In the genomic region with DNA sequence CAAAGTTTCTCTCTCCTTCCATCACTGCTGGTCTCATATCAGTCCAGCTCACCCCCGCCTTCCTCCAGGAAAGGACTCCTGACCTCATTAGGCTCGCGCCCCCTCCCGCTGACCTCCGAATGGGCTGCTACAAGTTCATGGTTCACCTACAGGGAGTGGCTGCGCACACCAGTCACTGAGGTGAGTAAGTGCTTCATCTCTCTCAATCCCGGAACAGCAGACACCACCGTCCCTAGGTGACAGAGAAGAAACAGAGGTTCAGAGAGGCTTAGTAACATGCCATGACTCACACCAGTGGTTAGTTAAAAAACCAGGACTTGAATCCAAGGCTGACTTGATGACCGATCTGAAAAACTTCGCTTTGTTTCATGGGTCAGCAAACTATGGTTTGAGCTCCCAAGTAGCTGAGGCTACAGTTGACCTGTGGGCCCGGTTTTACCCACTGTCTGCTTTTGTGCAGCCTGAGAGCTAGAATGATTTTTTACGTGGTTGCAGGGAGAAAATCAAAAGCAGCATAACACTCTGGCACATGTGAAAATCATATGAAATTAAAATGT, we compare ENCODE assay signal across 10 cellular contexts. TPM values are rescaled to one million over a fixed set of nuclear protein-coding genes. Genes with fewer than 3 reads are reported as not detected.
DNase-seq lines count a peak whose midpoint lies in the region; ATAC-seq and TF ChIP-seq lines count a peak whose summit lies in the region.
"Had no signal": no experiment of that assay in that cellular context is flagged by ENCODE, and none has a peak within 500 bp of the region (broad histone marks: within the 10 kb centered on the region; RNA-seq: fewer than 3 reads in every experiment).

No MANE protein-coding gene starts in this region.

- H3K4me3 Mint-ChIP-seq in activated T-helper 17 cell treated with anti-CD3 and anti-CD28 coated beads, Interleukin-2, amount 50 U/mL, for 72 hours, result peak overlapping the region; percentile 68
- no peak overlapping the region for H3K4me3 Mint-ChIP-seq in type B pancreatic cell

- H3K27ac ChIP-seq in left ventricle myocardium inferior (replicated peaks), result no peak overlapping the region

- H3K36me3 Mint-ChIP-seq in activated T-helper 17 cell treated with anti-CD3 and anti-CD28 coated beads, Interleukin-2, amount 50 U/mL, for 72 hours (ENCODE audit: low read depth), result peaks cover 6% of the 10 kb centered on the region
- peaks cover 8% of the 10 kb centered on the region for H3K36me3 Mint-ChIP-seq in type B pancreatic cell

- H3K36me3 ChIP-seq in left ventricle myocardium inferior, result no peaks in the 10 kb centered on the region

- H3K27ac Mint-ChIP-seq in activated T-helper 17 cell treated with anti-CD3 and anti-CD28 coated beads, Interleukin-2, amount 50 U/mL, for 72 hours, result peak overlapping the region; percentile 96
- H3K27ac Mint-ChIP-seq in type B pancreatic cell, result peak overlapping the region; percentile 83

- H3K4me1 ChIP-seq in left ventricle myocardium inferior, result peaks cover 3% of the 10 kb centered on the region

- H3K9me3 ChIP-seq in left ventricle myocardium inferior (replicated peaks), result no peaks in the 10 kb centered on the region

- H3K4me3 ChIP-seq in left ventricle myocardium inferior, result no peak overlapping the region

- DNase-seq in activated gamma-delta T cell treated with Interleukin-2 at 50 U/mL for 16 hours (peak; percentile 43), activated gamma-delta T cell (lab: John Stamatoyannopoulos, UW) (no peak), islet precursor cell (peak; percentile 83), type B pancreatic cell (ENCODE audit: extremely low spot score, unreplicated experiment) (no peak), hypothalamus (lab: John Stamatoyannopoulos, UW) (no peak), left ventricle myocardium inferior (no peak), NCI-H1092 treated with DMSO at 0.1 percent for 48 hours (lab: John Stamatoyannopoulos, UW) (no peak)
- DNase-seq: naive B cell, NCI-H2081 had no signal

- no peaks in the 10 kb centered on the region for H3K27me3 Mint-ChIP-seq in activated T-helper 17 cell treated with anti-CD3 and anti-CD28 coated beads, Interleukin-2, amount 50 U/mL, for 72 hours
- H3K27me3 Mint-ChIP-seq in type B pancreatic cell, result no peaks in the 10 kb centered on the region
- H3K27me3 Mint-ChIP-seq: naive B cell had no signal

- H3K4me1 Mint-ChIP-seq in activated T-helper 17 cell treated with anti-CD3 and anti-CD28 coated beads, Interleukin-2, amount 50 U/mL, for 72 hours, result peaks cover 34% of the 10 kb centered on the region
- H3K4me1 Mint-ChIP-seq in type B pancreatic cell (ENCODE audit: unreplicated experiment), result peaks cover 20% of the 10 kb centered on the region

- H3K9me3 Mint-ChIP-seq in activated T-helper 17 cell treated with anti-CD3 and anti-CD28 coated beads, Interleukin-2, amount 50 U/mL, for 72 hours, result no peaks in the 10 kb centered on the region
- H3K9me3 Mint-ChIP-seq in type B pancreatic cell, result peaks cover 3% of the 10 kb centered on the region

- intact Hi-C loops in left ventricle myocardium inferior (cut with micrococcal nuclease), result no loop called here

- peak; percentile 98 for ATAC-seq in activated T-helper 17 cell treated with anti-CD3 and anti-CD28 coated beads, Interleukin-2, amount 50 U/mL, for 72 hours (replicated peaks)

- no peak for TF ChIP-seq CTCF in type B pancreatic cell (conservative IDR thresholded peaks at IDR 0.05)
- no peak for TF ChIP-seq CTCF in left ventricle myocardium inferior (IDR thresholded peaks at IDR 0.05; ENCODE audit: borderline replicate concordance)

- H3K27me3 ChIP-seq in left ventricle myocardium inferior (ENCODE audit: low read depth), result no peaks in the 10 kb centered on the region

RNA-seq across cellular contexts. Expression of gene ZFP36L2, which starts 42.0 kb away (rescaled TPM):
- 100 to 1,000 TPM in 1 of 2 donors, 10 to 100 TPM in 1; 57.8 to 185 TPM for total RNA-seq in activated T-helper 17 cell treated with anti-CD3 and anti-CD28 coated beads, Interleukin-2, amount 50 U/mL, for 72 hours
- 198 and 437 TPM in 2 replicates for total RNA-seq in type B pancreatic cell (ENCODE audit: low replicate concordance)
- 48.5 TPM for total RNA-seq in left ventricle myocardium inferior

Comparison
In these comparisons a context has a peak if more than half of its experiments do, and no peak if none do; other contexts are left out.
1. DNase-seq: peak in activated gamma-delta T cell treated with Interleukin-2 at 50 U/mL for 16 hours (single experiment) and islet precursor cell (single experiment); none in activated gamma-delta T cell (single experiment), type B pancreatic cell (single experiment), hypothalamus (0 of 51), left ventricle myocardium inferior (single experiment) and NCI-H1092 treated with DMSO at 0.1 percent for 48 hours (single experiment).